In the genomic region with DNA sequence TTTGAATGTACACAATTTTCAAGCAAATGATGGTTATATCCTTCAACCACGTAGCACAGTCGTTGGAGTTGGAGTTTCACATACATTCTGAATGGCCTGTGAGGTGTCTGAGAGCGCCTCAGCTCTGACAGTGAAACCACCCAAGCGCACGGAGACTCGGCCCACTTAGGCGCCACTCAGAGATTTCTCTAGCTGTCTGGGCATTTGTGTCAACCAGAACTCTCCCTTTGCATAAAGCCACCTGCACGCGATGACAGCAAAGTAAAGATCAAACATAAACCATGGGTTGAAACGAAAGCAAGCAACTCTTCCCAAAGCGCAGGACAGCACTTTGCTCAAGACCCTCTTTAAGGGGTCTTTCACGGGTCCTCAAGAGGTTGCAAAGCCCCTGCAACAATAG, we compare ENCODE assay signal across 10 cellular contexts. TPM values are rescaled to one million over a fixed set of nuclear protein-coding genes. Genes with fewer than 3 reads are reported as not detected.
A peak's percentile ranks its signal among the peaks of the same experiment; 100 is the strongest.
DNase-seq lines count a peak whose midpoint lies in the region; ATAC-seq, FAIRE-seq and TF ChIP-seq lines count a peak whose summit lies in the region.
"Had no signal": no experiment of that assay in that cellular context is flagged by ENCODE, and none has a peak within 500 bp of the region (broad histone marks: within the 10 kb centered on the region; RNA-seq: fewer than 3 reads in every experiment).

No MANE protein-coding gene starts in this region.

- H2BK15ac ChIP-seq in mesenchymal stem cell (ENCODE audit: low read depth, poor library complexity, severe bottlenecking) = no peak overlapping the region

- no peak overlapping the region for H3K27ac ChIP-seq in mesenchymal stem cell (ENCODE audit: low read length, poor library complexity, severe bottlenecking)

- H3K4me3 ChIP-seq in fibroblast of the aortic adventitia (ENCODE audit: low read depth, low read length) = peak overlapping the region; percentile 63
- H3K4me3 ChIP-seq in mesenchymal stem cell (ENCODE audit: insufficient read depth in 1 of 2, low read depth in 1 of 2, low read length in 2 of 2) = peak overlapping the region in 1 of 2 experiments; percentile 77

- no peak overlapping the region for H3K4ac ChIP-seq in mesenchymal stem cell (ENCODE audit: low read depth in 1 of 2, low read length in 2 of 2)

- H4K91ac ChIP-seq in mesenchymal stem cell (ENCODE audit: low read length) = no peak overlapping the region

- H3K4me2 ChIP-seq in mesenchymal stem cell (ENCODE audit: low read length, poor library complexity, severe bottlenecking) = no peak overlapping the region

- no peak overlapping the region for H2AFZ ChIP-seq in mesenchymal stem cell (ENCODE audit: low read depth, low read length)

- peak overlapping the region; percentile 64 for H3K4me3 Mint-ChIP-seq in stimulated activated effector memory CD8-positive, alpha-beta T cell treated with anti-CD3 and anti-CD28 coated beads, Interleukin-12 subunit alpha, Interleukin-12 subunit beta, amount 100 ng/mL, for 72 hours

- H4K8ac ChIP-seq in mesenchymal stem cell (ENCODE audit: low read length) = no peak overlapping the region

- no peak overlapping the region for H2BK120ac ChIP-seq in mesenchymal stem cell (ENCODE audit: low read depth, low read length)

- peaks cover 6% of the 10 kb centered on the region for H3K36me3 Mint-ChIP-seq in stimulated activated effector memory CD8-positive, alpha-beta T cell treated with anti-CD3 and anti-CD28 coated beads, Interleukin-12 subunit alpha, Interleukin-12 subunit beta, amount 100 ng/mL, for 72 hours

- H3K79me1 ChIP-seq in mesenchymal stem cell (replicated peaks; ENCODE audit: low read length, poor library complexity, severe bottlenecking) = no peaks in the 10 kb centered on the region

- no peak overlapping the region for H3K9ac ChIP-seq in mesenchymal stem cell (ENCODE audit: low read length)

- no peaks in the 10 kb centered on the region for H3K9me3 Mint-ChIP-seq in stimulated activated effector memory CD8-positive, alpha-beta T cell treated with anti-CD3 and anti-CD28 coated beads, Interleukin-12 subunit alpha, Interleukin-12 subunit beta, amount 100 ng/mL, for 72 hours

- 60% methylated on average over 12 of the region's 12 CpGs for WGBS in mesenchymal stem cell

- no peak for TF ChIP-seq CTCF in fibroblast of the aortic adventitia (IDR thresholded peaks at IDR 0.05; ENCODE audit: insufficient read depth, low read length)

- DNase-seq in NCI-H2227 treated with DMSO at 0.1 percent for 48 hours (lab: John Stamatoyannopoulos, UW) (peak; percentile 12), NCI-H2227 (lab: John Stamatoyannopoulos, UW; ENCODE audit: unreplicated experiment) (no peak), NCI-H748 (lab: John Stamatoyannopoulos, UW; ENCODE audit: unreplicated experiment) (peak; percentile 54), fibroblast of the aortic adventitia (ENCODE audit: low read depth) (no peak), mesenchymal stem cell (no peak), urothelium cell line (ENCODE audit: low spot score) (no peak), NCI-H345 treated with DMSO at 0.1 percent for 48 hours (lab: John Stamatoyannopoulos, UW; ENCODE audit: unreplicated experiment) (no peak)
- no peak for DNase-seq in stimulated activated effector memory CD8-positive, alpha-beta T cell treated with anti-CD3 and anti-CD28 coated beads, Interleukin-12 subunit alpha, Interleukin-12 subunit beta, amount 100 ng/mL, for 72 hours (ENCODE audit: low spot score in 2 of 2)
- DNase-seq: BE2C had no signal

- H3K27ac Mint-ChIP-seq in stimulated activated effector memory CD8-positive, alpha-beta T cell treated with anti-CD3 and anti-CD28 coated beads, Interleukin-12 subunit alpha, Interleukin-12 subunit beta, amount 100 ng/mL, for 72 hours = no peak overlapping the region

- no peak overlapping the region for H3K18ac ChIP-seq in mesenchymal stem cell (ENCODE audit: low read depth in 1 of 2, low read length in 2 of 2)

- no peak overlapping the region for H2AK5ac ChIP-seq in mesenchymal stem cell (ENCODE audit: low read length, severe bottlenecking)

- no peaks in the 10 kb centered on the region for H3K9me3 ChIP-seq in mesenchymal stem cell (ENCODE audit: control insufficient read depth, low read length)
- H3K9me3 ChIP-seq: BE2C had no signal

- no peak for FAIRE-seq in urothelium cell line (lab: Jason Lieb, UNC)

- peaks cover 67 to 74% of the 10 kb centered on the region in 2 experiments for H3K27me3 ChIP-seq in mesenchymal stem cell (ENCODE audit: control insufficient read depth in 1 of 2, insufficient read depth in 1 of 2, low read length in 2 of 2)

- no peak overlapping the region for H3K23ac ChIP-seq in mesenchymal stem cell (ENCODE audit: low read length in 2 of 2)

- peaks cover 29% of the 10 kb centered on the region for H3K4me1 ChIP-seq in mesenchymal stem cell (ENCODE audit: control insufficient read depth, insufficient read depth, low read depth, low read length)
- H3K4me1 ChIP-seq: BE2C had no signal

- no peak overlapping the region for H3K14ac ChIP-seq in mesenchymal stem cell (ENCODE audit: low read length in 2 of 2)

- H2BK5ac ChIP-seq in mesenchymal stem cell (ENCODE audit: low read depth, low read length, poor library complexity, severe bottlenecking) = no peak overlapping the region

- H3K36me3 ChIP-seq in mesenchymal stem cell (ENCODE audit: control insufficient read depth in 1 of 2, insufficient read depth in 2 of 2, low read depth in 1 of 2, low read length in 2 of 2) = no peaks in the 10 kb centered on the region
- H3K36me3 ChIP-seq: BE2C had no signal

- ATAC-seq in stimulated activated effector memory CD8-positive, alpha-beta T cell treated with anti-CD3 and anti-CD28 coated beads, Interleukin-12 subunit alpha, Interleukin-12 subunit beta, amount 100 ng/mL, for 72 hours = peak; percentile 65

- H3K4me1 Mint-ChIP-seq in stimulated activated effector memory CD8-positive, alpha-beta T cell treated with anti-CD3 and anti-CD28 coated beads, Interleukin-12 subunit alpha, Interleukin-12 subunit beta, amount 100 ng/mL, for 72 hours = peaks cover 30% of the 10 kb centered on the region

- no peak overlapping the region for H2BK12ac ChIP-seq in mesenchymal stem cell (ENCODE audit: low read length in 2 of 2)

RNA-seq across cellular contexts. Expression of gene SLC6A4, which starts 0.5 kb away (rescaled TPM):
- total RNA-seq in fibroblast of the aortic adventitia (ENCODE audit: low replicate concordance) = 0.41 and 23.8 TPM in 2 replicates
- not detected for polyA plus RNA-seq in mesenchymal stem cell (2013, experiment 1 of 2)
- 0.01 TPM for polyA plus RNA-seq in mesenchymal stem cell (2013, experiment 2 of 2)
- total RNA-seq: T-helper 2 cell treated with Interferon-gamma antibody and Interleukin-4, amounts not matched to agents 100 ng/mL and 5 ng/mL, for 36 hours had no signal

RNA-seq across cellular contexts. Expression of gene BLMH, which starts 56.8 kb away (rescaled TPM):
- 30.5 and 35.9 TPM in 2 replicates for total RNA-seq in fibroblast of the aortic adventitia (ENCODE audit: low replicate concordance)
- polyA plus RNA-seq in mesenchymal stem cell (2013, experiment 1 of 2) = 19.7 TPM
- 20.0 TPM for polyA plus RNA-seq in mesenchymal stem cell (2013, experiment 2 of 2)

Comparison
In these comparisons a context has a peak if more than half of its experiments do, and no peak if none do; other contexts are left out.
1. DNase-seq: peak in NCI-H2227 treated with DMSO at 0.1 percent for 48 hours (single experiment) and NCI-H748 (single experiment); none in NCI-H2227 (single experiment), fibroblast of the aortic adventitia (single experiment), stimulated activated effector memory CD8-positive, alpha-beta T cell treated with anti-CD3 and anti-CD28 coated beads, Interleukin-12 subunit alpha, Interleukin-12 subunit beta, amount 100 ng/mL, for 72 hours (0 of 2), mesenchymal stem cell (single experiment), urothelium cell line (single experiment) and NCI-H345 treated with DMSO at 0.1 percent for 48 hours (single experiment).